In genomic region chr4:1348014-1348513, GRCh38 we compare ENCODE assay signal across 8 cellular contexts. TPM values are rescaled to one million over a fixed set of nuclear protein-coding genes. Genes with fewer than 3 reads are reported as not detected.
DNase-seq lines count a peak whose midpoint lies in the region; ATAC-seq and TF ChIP-seq lines count a peak whose summit lies in the region.

No MANE protein-coding gene starts in this region.

- H3K4me1 ChIP-seq in heart right ventricle: peaks cover 7 to 35% (median 21%) of the 10 kb centered on the region in 9 donors
- H3K4me1 ChIP-seq in mucosa of descending colon (ENCODE audit: low read depth): peaks cover 13% of the 10 kb centered on the region

- no peak for ATAC-seq in heart right ventricle
- ATAC-seq in mucosa of descending colon: no peak
- ATAC-seq in GM18909 (IDR thresholded peaks at IDR 0.05; ENCODE audit: poor library complexity, unreplicated experiment): no peak
- ATAC-seq in HG02571 (IDR thresholded peaks at IDR 0.05; ENCODE audit: unreplicated experiment): no peak

- H3K27ac ChIP-seq in heart right ventricle: peak overlapping the region; percentile 94 to 100 (median 98)
- peak overlapping the region; percentile 89 for H3K27ac ChIP-seq in caudate nucleus (ENCODE audit: low read depth, low read length)

- H3K36me3 ChIP-seq in heart right ventricle (peaks cover 0 to 25% (median 5%) of the 10 kb centered on the region in 9 donors), mucosa of descending colon (ENCODE audit: low read depth) (peaks cover 9% of the 10 kb centered on the region)

- DNase-seq in heart right ventricle (no peak), cardiac septum (ENCODE audit: low spot score) (no peak), caudate nucleus (lab: John Stamatoyannopoulos, UW) (no peak), mucosa of descending colon (no peak), NOMO-1 treated with dmso at 0.1 percent for 144 hours (lab: John Stamatoyannopoulos, UW; ENCODE audit: unreplicated experiment) (no peak), CD1c-positive myeloid dendritic cell (ENCODE audit: extremely low spot score) (no peak)

- TF ChIP-seq CTCF in heart right ventricle (IDR thresholded peaks at IDR 0.05): no peak
- no peak for TF ChIP-seq CTCF in mucosa of descending colon (IDR thresholded peaks at IDR 0.05)

- peak overlapping the region; percentile 64 to 97 (median 88) for H3K4me3 ChIP-seq in heart right ventricle
- H3K4me3 ChIP-seq in mucosa of descending colon: peak overlapping the region; percentile 93

- H3K9me3 ChIP-seq in heart right ventricle: no peaks in the 10 kb centered on the region
- H3K9me3 ChIP-seq in mucosa of descending colon: no peaks in the 10 kb centered on the region

- intact Hi-C loops in heart right ventricle (cut with DNase I) (loop anchor here in 9 of 10 donors (5.0 to 10.0 kb wide), 8 partner anchors 41 to 377 kb away; partner anchors contain the start of genes CTBP1 (in 1 of the 9), MAEA (in 1 of the 9), TACC3 (in 1 of the 9) and TMEM129 (in 1 of the 9)), cardiac septum (cut with DNase I) (loop anchor here (5.0 kb wide), 2 partner anchors 341 to 364 kb away; partner anchors contain the start of gene SLBP), mucosa of descending colon (cut with DNase I, micrococcal nuclease) (loop anchor here in 1 of 2 donors (10.0 kb wide), 1 partner anchor 93 kb away; no protein-coding TSS in a partner anchor)

- 72 to 74% methylated on average over 12 of the region's 12 CpGs for WGBS in heart right ventricle, 2 donors

- H3K27me3 ChIP-seq in heart right ventricle: no peaks in the 10 kb centered on the region

RNA-seq across cellular contexts. Expression of gene UVSSA, which starts 1.1 kb away (rescaled TPM):
- total RNA-seq in heart right ventricle (1 to 10 TPM; 5.2 to 8.3 (median 6.6) TPM), cardiac septum (10.4 TPM), mucosa of descending colon (10 to 100 TPM; 31.7 to 39.9 (median 36.8) TPM)
- 10 to 100 TPM in 1 of 2 donors, 1 to 10 TPM in 1; 2.4 to 11.9 TPM for polyA plus RNA-seq in heart right ventricle

RNA-seq across cellular contexts. Expression of gene NKX1-1, which starts 58.2 kb away (rescaled TPM):
- total RNA-seq in heart right ventricle: not detected
- not detected for polyA plus RNA-seq in heart right ventricle
- not detected for total RNA-seq in cardiac septum
- not detected for total RNA-seq in mucosa of descending colon

RNA-seq across cellular contexts. Expression of gene MAEA, which starts 58.4 kb away (rescaled TPM):
- total RNA-seq in heart right ventricle (10 to 100 TPM; 39.1 to 72.8 (median 50.3) TPM), cardiac septum (55.2 TPM), mucosa of descending colon (100 to 1,000 TPM in 1 of 3 donors, 10 to 100 TPM in 2; 75.5 to 112 (median 98.4) TPM)
- polyA plus RNA-seq in heart right ventricle: 10 to 100 TPM; 43.2 to 55.7 TPM
